9 cellular contexts compared by ENCODE assay signal in the genomic region with DNA sequence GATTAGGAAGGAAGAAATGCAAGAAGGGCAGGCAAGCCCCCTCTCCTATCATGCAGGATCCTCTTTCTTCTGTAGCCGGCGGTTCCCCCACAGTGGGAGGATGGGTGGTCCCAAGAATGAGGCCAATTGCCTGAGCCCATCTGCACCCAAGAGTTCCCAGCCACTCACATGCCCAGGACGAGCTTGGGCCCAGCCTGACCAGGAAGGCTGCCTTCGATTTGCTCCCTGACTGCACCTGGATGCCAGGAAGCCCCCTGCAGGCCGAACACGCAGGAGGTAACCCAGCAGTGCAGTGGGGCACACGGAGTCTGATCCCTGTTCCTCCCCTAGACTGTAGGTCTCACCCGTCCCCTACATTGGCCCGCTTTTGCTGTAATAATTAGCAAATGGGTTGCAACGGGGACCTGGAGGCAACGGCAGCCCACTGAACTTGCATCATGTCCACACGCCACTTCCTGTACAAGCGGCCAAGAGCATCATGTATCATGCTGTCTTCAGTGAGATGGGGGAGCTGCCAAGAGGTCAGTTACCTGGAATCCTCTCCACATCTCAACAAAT.
A peak's percentile ranks its signal among the peaks of the same experiment; 100 is the strongest.
DNase-seq lines count a peak whose midpoint lies in the region; ATAC-seq, FAIRE-seq and TF ChIP-seq lines count a peak whose summit lies in the region.
"Had no signal": no experiment of that assay in that cellular context is flagged by ENCODE, and none has a peak within 500 bp of the region (broad histone marks: within the 10 kb centered on the region; RNA-seq: fewer than 3 reads in every experiment).

No MANE protein-coding gene starts in this region.

- no peak overlapping the region for H3K4me3 ChIP-seq in mammary epithelial cell (replicated peaks in 1 of 3; ENCODE audit: insufficient read depth in 1 of 3, low read depth in 2 of 3, low read length in 3 of 3)
- no peak overlapping the region for H3K4me3 ChIP-seq in ascending aorta
- H3K4me3 ChIP-seq in lower lobe of right lung: no peak overlapping the region
- no peak overlapping the region for H3K4me3 ChIP-seq in aorta (ENCODE audit: low read length in 2 of 2)

- H3K27me3 ChIP-seq in mammary epithelial cell (ENCODE audit: insufficient read depth, low read length) (no peaks in the 10 kb centered on the region), ascending aorta (no peaks in the 10 kb centered on the region), lower lobe of right lung (ENCODE audit: low read depth) (no peaks in the 10 kb centered on the region), aorta (ENCODE audit: control insufficient read depth in 1 of 2, insufficient read depth in 2 of 2, low read length in 1 of 2) (no peaks in the 10 kb centered on the region)
- H3K27me3 ChIP-seq: left lung had no signal

- intact Hi-C loops in mammary epithelial cell (cut with micrococcal nuclease): loop anchor here (5.0 kb wide), 2 partner anchors 41 to 891 kb away; no protein-coding TSS in a partner anchor
- intact Hi-C loops in MCF 10A (cut with micrococcal nuclease): no loop called here
- intact Hi-C loops in ascending aorta (cut with DNase I): loop anchor here (2.0 to 5.0 kb wide), 2 partner anchors 67 to 166 kb away; a partner anchor contains a TSS
- intact Hi-C loops in lower lobe of right lung (cut with DNase I): no loop called here
- intact Hi-C loops in aorta (cut with DNase I): loop anchor here in 1 of 2 donors (5.0 kb wide), 2 partner anchors 166 to 416 kb away; a partner anchor contains a TSS

- no peak for FAIRE-seq in urothelium cell line (lab: Jason Lieb, UNC)

- no peaks in the 10 kb centered on the region for H3K27me3 Mint-ChIP-seq in MCF 10A (ENCODE audit: insufficient read depth, unreplicated experiment)

- H3K9me3 ChIP-seq in mammary epithelial cell (replicated peaks; ENCODE audit: insufficient read depth, low read length) (no peaks in the 10 kb centered on the region), ascending aorta (no peaks in the 10 kb centered on the region), lower lobe of right lung (no peaks in the 10 kb centered on the region), aorta (ENCODE audit: control insufficient read depth, low read length) (no peaks in the 10 kb centered on the region)
- H3K9me3 ChIP-seq: left lung had no signal

- H4K20me1 ChIP-seq in mammary epithelial cell (ENCODE audit: insufficient read depth, low read length): no peaks in the 10 kb centered on the region

- POLR2A ChIA-PET in MCF 10A (lab: Yijun Ruan, JAX): no interaction called here

- H3K27ac ChIP-seq in mammary epithelial cell (ENCODE audit: insufficient read depth, low read depth, low read length) (no peak overlapping the region), ascending aorta (peak overlapping the region; percentile 66 to 90), lower lobe of right lung (peak overlapping the region; percentile 40), aorta (ENCODE audit: low read depth in 1 of 2, low read length in 2 of 2) (peak overlapping the region; percentile 4 to 86)

- H3K36me3 ChIP-seq in mammary epithelial cell (ENCODE audit: insufficient read depth, low read length): no peaks in the 10 kb centered on the region
- H3K36me3 ChIP-seq in ascending aorta: peaks cover 9 to 10% of the 10 kb centered on the region in 2 donors
- peaks cover 19% of the 10 kb centered on the region for H3K36me3 ChIP-seq in lower lobe of right lung
- peaks cover 4 to 5% of the 10 kb centered on the region in 2 donors for H3K36me3 ChIP-seq in aorta (ENCODE audit: control insufficient read depth in 1 of 2, insufficient read depth in 2 of 2, low read length in 1 of 2)

- TF ChIP-seq CTCF in mammary epithelial cell (conservative IDR thresholded peaks at IDR 0.05 in 1 of 2, IDR thresholded peaks at IDR 0.05 in 1 of 2; ENCODE audit: extremely low read depth in 1 of 2, insufficient read depth in 1 of 2, low read depth in 1 of 2, low read length in 2 of 2) (no peak), MCF 10A (IDR thresholded peaks at IDR 0.05; ENCODE audit: unreplicated experiment) (no peak), ascending aorta (IDR thresholded peaks at IDR 0.05) (no peak), lower lobe of right lung (IDR thresholded peaks at IDR 0.05) (no peak)

- 84% methylated on average over 12 of the region's 13 CpGs for WGBS in mammary epithelial cell (ENCODE audit: low coverage, missing lambda C conversion rate)
- 86 to 92% methylated on average over 12 to 13 of the region's 13 CpGs for WGBS in aorta, 2 donors

- H3K27ac Mint-ChIP-seq in MCF 10A (ENCODE audit: low read depth, unreplicated experiment): no peak overlapping the region

- DNase-seq in mammary epithelial cell: no peak
- DNase-seq in MCF 10A (ENCODE audit: unreplicated experiment): no peak
- DNase-seq in ascending aorta (ENCODE audit: low spot score in 2 of 2): peak in 1 of 2 donors; percentile 66
- peak; percentile 45 for DNase-seq in lower lobe of right lung
- peak; percentile 34 to 76 for DNase-seq in aorta
- no peak for DNase-seq in NCI-H1436 treated with DMSO at 0.1 percent for 48 hours (lab: John Stamatoyannopoulos, UW)
- no peak for DNase-seq in GOT3 (lab: John Stamatoyannopoulos, UW)
- no peak for DNase-seq in urothelium cell line (ENCODE audit: low spot score)

- in situ Hi-C loops in mammary epithelial cell (cut with MboI; ENCODE audit: low sequenced_read_pairs in 2 of 2): no loop called here

- dilution Hi-C loops in mammary epithelial cell (cut with HindIII; ENCODE audit: low sequenced_read_pairs): no loop called here

- H3K4me1 ChIP-seq in mammary epithelial cell (ENCODE audit: insufficient read depth, low read length) (peaks cover 11% of the 10 kb centered on the region), ascending aorta (peaks cover 3 to 5% of the 10 kb centered on the region in 2 donors), lower lobe of right lung (peaks cover 8% of the 10 kb centered on the region), aorta (ENCODE audit: control insufficient read depth in 1 of 2, insufficient read depth in 2 of 2, low read length in 2 of 2) (no peaks in the 10 kb centered on the region)

- no peak overlapping the region for H3K4me3 Mint-ChIP-seq in MCF 10A (ENCODE audit: unreplicated experiment)

- H3K4me1 Mint-ChIP-seq in MCF 10A (ENCODE audit: insufficient read depth, unreplicated experiment): peaks cover 8% of the 10 kb centered on the region

- CTCF ChIA-PET in mammary epithelial cell (lab: Charles Lee; ENCODE audit: low non-redundant PET): no interaction called here
- CTCF ChIA-PET in MCF 10A (lab: Yijun Ruan, JAX): interaction anchor here (2.9 to 9.3 kb wide), 3 partner anchors 21 to 412 kb away, joined by 14 to 233 read pairs (median 15); no protein-coding TSS in a partner anchor

- no peaks in the 10 kb centered on the region for H3K9me3 Mint-ChIP-seq in MCF 10A (ENCODE audit: unreplicated experiment)

- H3K4me2 ChIP-seq in mammary epithelial cell (ENCODE audit: insufficient read depth, low read depth, low read length): no peak overlapping the region

- peaks cover 24% of the 10 kb centered on the region for H3K36me3 Mint-ChIP-seq in MCF 10A (ENCODE audit: insufficient read depth, unreplicated experiment)

- no peak for ATAC-seq in lower lobe of right lung
- no peak for ATAC-seq in aorta (ENCODE audit: low FRiP score)

- BruUV-seq in mammary epithelial cell (replicated peaks; lab: Mats Ljungman, UMichigan) (no TSS peak), MCF 10A (replicated peaks; lab: Mats Ljungman, UMichigan) (no TSS peak)

- H3K79me2 ChIP-seq in mammary epithelial cell (ENCODE audit: insufficient read depth, low read length): no peaks in the 10 kb centered on the region

- peak overlapping the region; percentile 63 for H2AFZ ChIP-seq in mammary epithelial cell (ENCODE audit: low read depth, low read length)

- H3K9ac ChIP-seq in mammary epithelial cell (ENCODE audit: insufficient read depth, low read length): no peak overlapping the region

Comparison
In these comparisons a context has a peak if more than half of its experiments do, and no peak if none do; other contexts are left out.
1. intact Hi-C loops: an anchor here in mammary epithelial cell (5.0 kb wide) and ascending aorta (2.0 to 5.0 kb wide); none called in MCF 10A and lower lobe of right lung.
2. DNase-seq: peak in lower lobe of right lung (single experiment) and aorta (2 of 2); none in mammary epithelial cell (single experiment), MCF 10A (single experiment), NCI-H1436 treated with DMSO at 0.1 percent for 48 hours (single experiment), GOT3 (single experiment) and urothelium cell line (single experiment).